Comparison of ENCODE assay signal across 8 cellular contexts in genomic region chr19:45079063-45079910, GRCh38. TPM values are rescaled to one million over a fixed set of nuclear protein-coding genes. Genes with fewer than 3 reads are reported as not detected.
DNase-seq lines count a peak whose midpoint lies in the region; ATAC-seq and TF ChIP-seq lines count a peak whose summit lies in the region.

Gene GEMIN7, plus strand, starts transcription at chr19:45079260. Its CDS starts 10,855 bp downstream, at chr19:45090115.

- H3K36me3 Mint-ChIP-seq in HFFc6 (ENCODE audit: low read depth) (peaks cover 16% of the 10 kb centered on the region), chondrocyte (ENCODE audit: low read depth) (peaks cover 6% of the 10 kb centered on the region)

- H3K4me3 Mint-ChIP-seq in HFFc6 (peak within 1 kb of the TSS; percentile 99), chondrocyte (ENCODE audit: unreplicated experiment) (peak within 1 kb of the TSS; percentile 100)

- peak within 1 kb of the TSS; percentile 88 for H3K27ac Mint-ChIP-seq in HFFc6
- peak within 1 kb of the TSS; percentile 92 for H3K27ac Mint-ChIP-seq in chondrocyte (ENCODE audit: unreplicated experiment)

- H3K9me3 Mint-ChIP-seq in HFFc6 (no peaks in the 10 kb centered on the region), chondrocyte (ENCODE audit: low read depth) (no peaks in the 10 kb centered on the region)

- H3K27me3 Mint-ChIP-seq in HFFc6 (ENCODE audit: insufficient read depth) (peaks cover 2% of the 10 kb centered on the region; the same call in 1 of the 2 replicates), chondrocyte (ENCODE audit: low read depth) (no peaks in the 10 kb centered on the region)

- TF ChIP-seq CTCF in HFFc6 (IDR thresholded peaks at IDR 0.05): peak; percentile 44
- TF ChIP-seq CTCF in chondrocyte (IDR thresholded peaks at IDR 0.05): peak; percentile 40

- H3K4me1 Mint-ChIP-seq in HFFc6 (ENCODE audit: low read depth): peaks cover 28% of the 10 kb centered on the region
- H3K4me1 Mint-ChIP-seq in chondrocyte (ENCODE audit: low read depth): peaks cover 30% of the 10 kb centered on the region

- no peak for ATAC-seq in HG03025 (IDR thresholded peaks at IDR 0.05; ENCODE audit: low FRiP score, unreplicated experiment)

- in situ Hi-C loops in Caki2 (cut with HindIII; ENCODE audit: low pct_unique_long_range_greater_than_20kb, low sequenced_read_pairs): no loop called here

- DNase-seq in Caki2 (ENCODE audit: low read depth): peak; percentile 77
- DNase-seq in HFFc6: peak; percentile 58
- peak; percentile 49 to 86 for DNase-seq in NCI-H446 (lab: John Stamatoyannopoulos, UW)
- peak; percentile 72 to 75 for DNase-seq in activated CD4-positive, alpha-beta T cell treated with anti-CD3 and anti-CD28 coated beads for 24 hours (ENCODE audit: low read depth in 2 of 2)
- DNase-seq in chondrocyte (ENCODE audit: low spot score): no peak
- DNase-seq in kidney glomerular epithelial cell (lab: John Stamatoyannopoulos, UW): peak; percentile 29
- DNase-seq in stimulated activated CD4-positive, alpha-beta T cell treated with anti-CD3 and anti-CD28 coated beads, Interleukin-1b, Interleukin-23, amount 100 ng/mL, for 24 hours (ENCODE audit: low read depth in 4 of 4, low spot score in 1 of 4): peak; percentile 67 to 78 (median 74)

RNA-seq across cellular contexts. Expression of gene GEMIN7, which starts in this region (rescaled TPM):
- total RNA-seq in Caki2 (2014; rRNA removed; shearing (Covaris generic); ENCODE audit: low replicate concordance): 79.7 and 108 TPM in 2 replicates
- 10 to 100 TPM; 34.3 to 43.4 (median 39.0) TPM for total RNA-seq in HFFc6 (2021; fragmentation: NEBNext Ultra II Directional; extraction: Animal tissue kit (Norgen Biotek cat#: 25700))
- 14.7 to 21.7 TPM (median 17.8 TPM) in 3 replicates for total RNA-seq in chondrocyte
